Comparison of ENCODE assay signal across 8 cellular contexts in the genomic region with DNA sequence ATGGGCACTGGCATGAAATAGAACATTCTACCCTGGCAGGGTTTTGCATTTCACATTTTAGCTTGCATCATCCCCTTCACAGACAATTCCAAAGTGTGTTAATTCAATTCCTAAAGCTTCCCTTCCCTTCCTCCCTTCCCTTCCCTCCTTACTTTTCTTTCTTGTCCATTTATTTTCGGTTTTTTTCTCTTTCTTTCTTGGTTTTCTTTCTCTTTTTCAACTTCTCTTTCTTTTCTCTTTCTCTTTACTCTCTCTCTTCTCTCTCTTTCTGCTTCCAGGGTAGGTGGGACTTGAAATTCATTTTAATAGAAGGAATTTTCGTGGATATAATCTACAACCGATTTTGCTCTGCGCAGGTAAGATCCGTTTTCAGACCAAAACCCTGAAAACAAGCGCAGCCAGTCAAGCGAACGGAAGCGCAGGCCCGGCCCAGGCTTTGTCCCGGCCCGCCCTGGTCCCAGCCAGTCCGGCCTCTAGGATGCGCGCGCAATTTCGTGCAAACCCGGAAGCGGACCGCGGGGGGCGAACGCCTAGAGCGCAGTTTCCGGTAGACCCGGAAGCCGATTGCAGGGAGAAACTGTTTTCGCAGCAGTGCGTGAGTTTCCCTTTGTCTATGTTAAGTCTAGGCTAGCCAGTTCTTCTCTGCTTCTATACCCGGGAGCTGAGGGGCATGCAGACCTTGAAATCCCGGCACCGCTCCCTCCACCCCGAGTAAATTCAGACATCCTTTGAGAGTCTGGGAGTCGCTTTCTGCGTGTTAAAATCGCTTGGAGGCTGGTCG. TPM values are rescaled to one million over a fixed set of nuclear protein-coding genes. Genes with fewer than 3 reads are reported as not detected.
DNase-seq lines count a peak whose midpoint lies in the region; ATAC-seq and TF ChIP-seq lines count a peak whose summit lies in the region.

A gene (plus strand): TSS at position 540 of the 781 bp plus-strand sequence. CDS start 4,165 bp downstream, outside the sequence.

- H3K27ac Mint-ChIP-seq in activated CD8-positive, alpha-beta T cell treated with anti-CD3 and anti-CD28 coated beads for 36 hours = peak within 1 kb of the TSS; percentile 93

- peak within 1 kb of the TSS; percentile 86 for H3K4me3 Mint-ChIP-seq in activated CD8-positive, alpha-beta T cell treated with anti-CD3 and anti-CD28 coated beads for 36 hours

- 2% methylated on average over 13 of the region's 37 CpGs for WGBS in right lobe of liver (ENCODE audit: insufficient coverage, low coverage, low lambda C conversion rate, missing lambda C conversion rate)

- peaks cover 10% of the 10 kb centered on the region for H3K4me1 ChIP-seq in DOHH2 (ENCODE audit: control insufficient read depth, low read length)
- H3K4me1 ChIP-seq in right lobe of liver = no peaks in the 10 kb centered on the region

- peak; percentile 23 for TF ChIP-seq POLR2A in right lobe of liver (IDR thresholded peaks at IDR 0.05)

- peak within 1 kb of the TSS; percentile 74 for H3K4me3 ChIP-seq in DOHH2 (ENCODE audit: low read length)
- H3K4me3 ChIP-seq in dorsolateral prefrontal cortex = peak within 1 kb of the TSS; percentile 57 to 97 (median 84)
- peak within 1 kb of the TSS; percentile 54 to 75 (median 54) for H3K4me3 ChIP-seq in right lobe of liver

- peaks cover 13% of the 10 kb centered on the region for H3K4me1 Mint-ChIP-seq in activated CD8-positive, alpha-beta T cell treated with anti-CD3 and anti-CD28 coated beads for 36 hours (ENCODE audit: low read depth)

- H3K9me3 ChIP-seq in DOHH2 (ENCODE audit: control insufficient read depth, insufficient read depth, low read length) (peaks cover 27% of the 10 kb centered on the region; the same call in 1 of the 2 replicates), right lobe of liver (peaks cover 0 to 3% (median 0%) of the 10 kb centered on the region in 4 donors)

- H3K27me3 Mint-ChIP-seq in activated CD8-positive, alpha-beta T cell treated with anti-CD3 and anti-CD28 coated beads for 36 hours = no peaks in the 10 kb centered on the region

- CTCF ChIA-PET in activated CD8-positive, alpha-beta T cell treated with anti-CD3 and anti-CD28 coated beads for 36 hours (lab: Charles Lee) = no interaction called here

- TF ChIP-seq CTCF in DOHH2 (IDR thresholded peaks at IDR 0.05; ENCODE audit: low read depth, low read length, poor library complexity, severe bottlenecking) = no peak
- TF ChIP-seq CTCF in activated CD8-positive, alpha-beta T cell treated with anti-CD3 and anti-CD28 coated beads for 36 hours (IDR thresholded peaks at IDR 0.05) = no peak
- TF ChIP-seq CTCF in dorsolateral prefrontal cortex (IDR thresholded peaks at IDR 0.05 in 54 of 56, conservative IDR thresholded peaks at IDR 0.05 in 2 of 56; ENCODE audit: low read depth in 1 of 56, partially characterized antibody in 56 of 56) = peak in 24 of 56 donors; percentile 4 to 52 (median 26)
- TF ChIP-seq CTCF in right lobe of liver (IDR thresholded peaks at IDR 0.05) = no peak

- H3K79me2 ChIP-seq in DOHH2 (ENCODE audit: control insufficient read depth, low read length) = no peaks in the 10 kb centered on the region

- peaks cover 78% of the 10 kb centered on the region for H3K36me3 Mint-ChIP-seq in activated CD8-positive, alpha-beta T cell treated with anti-CD3 and anti-CD28 coated beads for 36 hours (ENCODE audit: low read depth)

- peaks cover 47% of the 10 kb centered on the region for H3K9me3 Mint-ChIP-seq in activated CD8-positive, alpha-beta T cell treated with anti-CD3 and anti-CD28 coated beads for 36 hours

- H3K27ac ChIP-seq in DOHH2 (ENCODE audit: low read depth, low read length) (peak within 1 kb of the TSS; percentile 37), dorsolateral prefrontal cortex (peak within 1 kb of the TSS in 54 of 59 donors; percentile 18 to 85 (median 68)), right lobe of liver (peak within 1 kb of the TSS in 2 of 3 donors; percentile 5 to 36)

- H3K9me2 ChIP-seq in DOHH2 (replicated peaks; ENCODE audit: control insufficient read depth, low read length) = no peaks in the 10 kb centered on the region

- H3K36me3 ChIP-seq in DOHH2 (ENCODE audit: control insufficient read depth, low read length) = no peaks in the 10 kb centered on the region
- H3K36me3 ChIP-seq in right lobe of liver = peaks cover 0 to 9% (median 0%) of the 10 kb centered on the region in 4 donors

- no peaks in the 10 kb centered on the region for H3F3A ChIP-seq in DOHH2 (ENCODE audit: control insufficient read depth, insufficient read depth)

- peak; percentile 60 for DNase-seq in NCI-H510A (lab: John Stamatoyannopoulos, UW)
- peak; percentile 97 for DNase-seq in activated CD8-positive, alpha-beta T cell treated with anti-CD3 and anti-CD28 coated beads for 36 hours
- peak; percentile 87 to 95 (median 93) for DNase-seq in dorsolateral prefrontal cortex
- DNase-seq in right lobe of liver = peak; percentile 94 to 96 (median 94)
- peak; percentile 96 for DNase-seq in stimulated activated CD4-positive, alpha-beta T cell treated with anti-CD3 and anti-CD28 coated beads, Interleukin-4, amount 100 ng/mL, for 24 hours

- POLR2A ChIA-PET in activated CD8-positive, alpha-beta T cell treated with anti-CD3 and anti-CD28 coated beads for 36 hours (lab: Charles Lee) = interaction anchor here (1.9 kb wide), 1 partner anchor 28 kb away, joined by 7 read pairs; a partner anchor contains a TSS

- ATAC-seq in HG02763 (IDR thresholded peaks at IDR 0.05; ENCODE audit: unreplicated experiment) (peak; percentile 64), right lobe of liver (peak; percentile 98 to 100 (median 100)), HG03469 (IDR thresholded peaks at IDR 0.05; ENCODE audit: unreplicated experiment) (no peak)
- ATAC-seq in activated CD8-positive, alpha-beta T cell treated with anti-CD3 and anti-CD28 coated beads for 36 hours = peak; percentile 99

- no peaks in the 10 kb centered on the region for H4K20me1 ChIP-seq in DOHH2 (ENCODE audit: control insufficient read depth, insufficient read depth, low read depth, low read length)

- H3K27me3 ChIP-seq in DOHH2 (ENCODE audit: control insufficient read depth, low read length) = no peaks in the 10 kb centered on the region
- H3K27me3 ChIP-seq in dorsolateral prefrontal cortex = no peaks in the 10 kb centered on the region
- H3K27me3 ChIP-seq in right lobe of liver = no peaks in the 10 kb centered on the region

- H3K4me2 ChIP-seq in DOHH2 (ENCODE audit: low read length) = peak within 1 kb of the TSS; percentile 66

- intact Hi-C loops in activated CD8-positive, alpha-beta T cell treated with anti-CD3 and anti-CD28 coated beads for 36 hours (cut with micrococcal nuclease) = no loop called here
- intact Hi-C loops in dorsolateral prefrontal cortex (cut with DNase I) = loop anchor here in 1 of 2 donors (2.0 to 5.0 kb wide), 3 partner anchors 27 to 60 kb away; a partner anchor contains a TSS
- intact Hi-C loops in right lobe of liver (cut with DNase I) = no loop called here

RNA-seq across cellular contexts. Expression of the gene that starts here (rescaled TPM):
- 1 to 10 TPM; 6.8 to 8.3 TPM for total RNA-seq in activated CD8-positive, alpha-beta T cell treated with anti-CD3 and anti-CD28 coated beads for 36 hours
- total RNA-seq in dorsolateral prefrontal cortex = 100 to 1,000 TPM in 1 of 120 experiments, 10 to 100 TPM in 119; 47.0 to 103 (median 71.7) TPM
- 1 to 10 TPM; 1.9 to 7.5 (median 3.5) TPM for total RNA-seq in right lobe of liver

Comparison
In these comparisons a context has a peak if more than half of its experiments do, and no peak if none do; other contexts are left out.
1. RNA of the gene that starts here (total RNA-seq): 47.0 to 103 TPM in dorsolateral prefrontal cortex; 6.8 to 8.3 TPM in activated CD8-positive, alpha-beta T cell treated with anti-CD3 and anti-CD28 coated beads for 36 hours and 1.9 to 7.5 TPM in right lobe of liver; every median in the first group is over 4 times any median in the second.
2. Peak in every context shown above with its lines, with median percentiles within 50 percentile points of each other: H3K27ac ChIP-seq, H3K4me3 ChIP-seq and DNase-seq.